1 cellular context compared by ENCODE assay signal in the genomic region with DNA sequence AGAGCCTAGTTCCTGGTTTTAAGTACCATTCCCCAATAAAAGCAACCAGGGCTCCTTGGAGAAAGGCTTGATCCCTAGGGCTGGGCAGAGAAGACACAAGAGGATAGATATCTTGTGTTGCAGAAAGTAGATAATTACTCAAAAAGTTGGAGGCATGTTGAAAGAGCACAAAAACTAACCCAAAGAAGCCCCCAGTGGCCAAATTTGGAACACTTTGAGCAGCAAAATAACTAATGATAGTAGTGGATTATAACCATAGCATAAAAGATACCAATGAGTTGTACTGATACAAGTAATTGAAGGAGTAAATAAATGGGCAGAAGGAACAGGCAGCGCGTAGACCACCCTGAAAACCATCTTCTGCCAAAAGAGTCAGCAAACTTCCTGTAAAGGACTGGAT.
TF ChIP-seq lines count a peak whose summit lies in the region.

No MANE protein-coding gene starts in this region.

TF ChIP-seq in H1, 55 proteins besides CTCF, POLR2A, EP300 and RAD21:
- TF ChIP-seq, protein P1, sequence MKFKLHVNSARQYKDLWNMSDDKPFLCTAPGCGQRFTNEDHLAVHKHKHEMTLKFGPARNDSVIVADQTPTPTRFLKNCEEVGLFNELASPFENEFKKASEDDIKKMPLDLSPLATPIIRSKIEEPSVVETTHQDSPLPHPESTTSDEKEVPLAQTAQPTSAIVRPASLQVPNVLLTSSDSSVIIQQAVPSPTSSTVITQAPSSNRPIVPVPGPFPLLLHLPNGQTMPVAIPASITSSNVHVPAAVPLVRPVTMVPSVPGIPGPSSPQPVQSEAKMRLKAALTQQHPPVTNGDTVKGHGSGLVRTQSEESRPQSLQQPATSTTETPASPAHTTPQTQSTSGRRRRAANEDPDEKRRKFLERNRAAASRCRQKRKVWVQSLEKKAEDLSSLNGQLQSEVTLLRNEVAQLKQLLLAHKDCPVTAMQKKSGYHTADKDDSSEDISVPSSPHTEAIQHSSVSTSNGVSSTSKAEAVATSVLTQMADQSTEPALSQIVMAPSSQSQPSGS (IDR thresholded peaks at IDR 0.05; ENCODE audit: low read length) = no peak
- TF ChIP-seq KDM5A (IDR thresholded peaks at IDR 0.05; ENCODE audit: low read length) (no peak), SP4 (IDR thresholded peaks at IDR 0.05; ENCODE audit: low read length) (no peak), TEAD4 (IDR thresholded peaks at IDR 0.05; ENCODE audit: low read depth, low read length) (no peak), MAFK (IDR thresholded peaks at IDR 0.05; ENCODE audit: low read depth, low read length) (no peak), SIRT6 (IDR thresholded peaks at IDR 0.05; ENCODE audit: low read length) (no peak), NRF1 (IDR thresholded peaks at IDR 0.05; ENCODE audit: low read depth, low read length) (no peak), TAF1 (IDR thresholded peaks at IDR 0.05; ENCODE audit: low read depth, low read length) (no peak), CHD1 (IDR thresholded peaks at IDR 0.05; ENCODE audit: low read depth, low read length) (no peak), POLR2AphosphoS5 (IDR thresholded peaks at IDR 0.05; ENCODE audit: low read depth, low read length) (no peak), EZH2 (IDR thresholded peaks at IDR 0.05; ENCODE audit: low read depth, low read length, severe bottlenecking) (no peak), CHD2 (IDR thresholded peaks at IDR 0.05; ENCODE audit: low read length) (no peak), CEBPB (IDR thresholded peaks at IDR 0.05; ENCODE audit: low read depth, low read length) (no peak), CBX8 (IDR thresholded peaks at IDR 0.05; ENCODE audit: borderline replicate concordance, low read depth, low read length) (no peak), CBX5 (IDR thresholded peaks at IDR 0.05; ENCODE audit: low read depth, low read length) (no peak), HDAC2 (IDR thresholded peaks at IDR 0.05; ENCODE audit: borderline replicate concordance in 1 of 2, low read depth in 2 of 2, low read length in 2 of 2) (no peak), TBP (IDR thresholded peaks at IDR 0.05; ENCODE audit: low read depth, low read length) (no peak), RXRA (IDR thresholded peaks at IDR 0.05; ENCODE audit: insufficient read depth, low read depth, low read length) (no peak)
- TF ChIP-seq, protein P2, sequence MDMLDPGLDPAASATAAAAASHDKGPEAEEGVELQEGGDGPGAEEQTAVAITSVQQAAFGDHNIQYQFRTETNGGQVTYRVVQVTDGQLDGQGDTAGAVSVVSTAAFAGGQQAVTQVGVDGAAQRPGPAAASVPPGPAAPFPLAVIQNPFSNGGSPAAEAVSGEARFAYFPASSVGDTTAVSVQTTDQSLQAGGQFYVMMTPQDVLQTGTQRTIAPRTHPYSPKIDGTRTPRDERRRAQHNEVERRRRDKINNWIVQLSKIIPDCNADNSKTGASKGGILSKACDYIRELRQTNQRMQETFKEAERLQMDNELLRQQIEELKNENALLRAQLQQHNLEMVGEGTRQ (IDR thresholded peaks at IDR 0.05; ENCODE audit: low read length) = no peak
- TF ChIP-seq, protein P3, sequence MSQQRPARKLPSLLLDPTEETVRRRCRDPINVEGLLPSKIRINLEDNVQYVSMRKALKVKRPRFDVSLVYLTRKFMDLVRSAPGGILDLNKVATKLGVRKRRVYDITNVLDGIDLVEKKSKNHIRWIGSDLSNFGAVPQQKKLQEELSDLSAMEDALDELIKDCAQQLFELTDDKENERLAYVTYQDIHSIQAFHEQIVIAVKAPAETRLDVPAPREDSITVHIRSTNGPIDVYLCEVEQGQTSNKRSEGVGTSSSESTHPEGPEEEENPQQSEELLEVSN (IDR thresholded peaks at IDR 0.05) = no peak
TF ChIP-seq in H1: peak in this region for 0.
